ENCODE assay signal across 12 cellular contexts in genomic region chr17:78739331-78739853, GRCh38. TPM values are rescaled to one million over a fixed set of nuclear protein-coding genes. Genes with fewer than 3 reads are reported as not detected.
DNase-seq lines count a peak whose midpoint lies in the region; ATAC-seq and FAIRE-seq lines count a peak whose summit lies in the region.
"Had no signal": no experiment of that assay in that cellular context is flagged by ENCODE, and none has a peak within 500 bp of the region (broad histone marks: within the 10 kb centered on the region; RNA-seq: fewer than 3 reads in every experiment).

No MANE protein-coding gene starts in this region.

- no peaks in the 10 kb centered on the region for H3K27me3 Mint-ChIP-seq in CD4-positive, alpha-beta memory T cell
- no peaks in the 10 kb centered on the region for H3K27me3 Mint-ChIP-seq in activated CD4-positive, alpha-beta memory T cell treated with anti-CD3 and anti-CD28 coated beads for 36 hours

- no peak for ATAC-seq in GM21447 (IDR thresholded peaks at IDR 0.05; ENCODE audit: unreplicated experiment)

- no peaks in the 10 kb centered on the region for H3K9me3 ChIP-seq in CD4-positive, alpha-beta memory T cell (ENCODE audit: control insufficient read depth in 1 of 2, low read length in 2 of 2)
- H3K9me3 ChIP-seq: uterus had no signal

- peaks cover 75 to 98% (median 87%) of the 10 kb centered on the region in 4 donors for H3K4me1 Mint-ChIP-seq in CD4-positive, alpha-beta memory T cell
- peaks cover 91% of the 10 kb centered on the region for H3K4me1 Mint-ChIP-seq in activated CD4-positive, alpha-beta memory T cell treated with anti-CD3 and anti-CD28 coated beads for 36 hours (ENCODE audit: low read depth)

- H3K36me3 Mint-ChIP-seq in CD4-positive, alpha-beta memory T cell = peaks cover 24 to 52% of the 10 kb centered on the region in 2 donors
- peaks cover 27% of the 10 kb centered on the region for H3K36me3 Mint-ChIP-seq in activated CD4-positive, alpha-beta memory T cell treated with anti-CD3 and anti-CD28 coated beads for 36 hours

- no peaks in the 10 kb centered on the region for H3K27me3 ChIP-seq in CD4-positive, alpha-beta memory T cell (ENCODE audit: insufficient read depth, low read length)
- H3K27me3 ChIP-seq: uterus had no signal

- DNase-seq in CD4-positive, alpha-beta memory T cell = no peak
- DNase-seq in GM19239 (ENCODE audit: insufficient read length, low spot score) = no peak
- no peak for DNase-seq in activated CD4-positive, alpha-beta memory T cell treated with anti-CD3 and anti-CD28 coated beads for 36 hours
- peak; percentile 54 for DNase-seq in myocyte (ENCODE audit: low read depth)
- no peak for DNase-seq in DMS53 (lab: John Stamatoyannopoulos, UW)
- DNase-seq in DMS 273 treated with DMSO at 0.1 percent for 48 hours (lab: John Stamatoyannopoulos, UW) = no peak
- no peak for DNase-seq in activated effector memory CD4-positive, alpha-beta T cell treated with Interleukin-2 at 50 U/mL for 16 hours
- DNase-seq: activated gamma-delta T cell treated with Interleukin-2 at 50 U/mL for 16 hours, NCI-H748 treated with DMSO at 0.1 percent for 48 hours, uterus had no signal

- peaks cover 89% of the 10 kb centered on the region for H3K4me1 ChIP-seq in CD4-positive, alpha-beta memory T cell (ENCODE audit: insufficient read depth, low read length)
- H3K4me1 ChIP-seq: uterus had no signal

- intact Hi-C loops in CD4-positive, alpha-beta memory T cell (cut with micrococcal nuclease) = loop anchor here (5.0 kb wide), 1 partner anchor 38 kb away; no protein-coding TSS in a partner anchor
- intact Hi-C loops in activated CD4-positive, alpha-beta memory T cell treated with anti-CD3 and anti-CD28 coated beads for 36 hours (cut with micrococcal nuclease) = loop anchor here (5.0 kb wide), 1 partner anchor 38 kb away; no protein-coding TSS in a partner anchor

- peak overlapping the region in 7 of 8 donors; percentile 21 to 81 (median 63) for H3K4me3 Mint-ChIP-seq in CD4-positive, alpha-beta memory T cell
- no peak overlapping the region for H3K4me3 Mint-ChIP-seq in activated CD4-positive, alpha-beta memory T cell treated with anti-CD3 and anti-CD28 coated beads for 36 hours

- POLR2A ChIA-PET in CD4-positive, alpha-beta memory T cell (lab: Charles Lee; ENCODE audit: partially characterized antibody) = interaction anchor here (0.6 to 11.2 kb wide), 10 partner anchors 9 to 99 kb away, joined by 3 to 125 read pairs (median 4); partner anchors contain the start of gene CYTH1
- POLR2A ChIA-PET in activated CD4-positive, alpha-beta memory T cell treated with anti-CD3 and anti-CD28 coated beads for 36 hours (lab: Charles Lee) = interaction anchor here (0.6 to 4.6 kb wide), 2 partner anchors 8 to 14 kb away, joined by 3 to 27 read pairs; no protein-coding TSS in a partner anchor

- H3K4me3 ChIP-seq in CD4-positive, alpha-beta memory T cell (ENCODE audit: low read length in 2 of 2) = no peak overlapping the region
- H3K4me3 ChIP-seq: uterus had no signal

- H3K27ac Mint-ChIP-seq in CD4-positive, alpha-beta memory T cell = peak overlapping the region; percentile 51 to 97 (median 88)
- H3K27ac Mint-ChIP-seq in activated CD4-positive, alpha-beta memory T cell treated with anti-CD3 and anti-CD28 coated beads for 36 hours = peak overlapping the region; percentile 94

- H3K27ac ChIP-seq in CD4-positive, alpha-beta memory T cell (ENCODE audit: low read depth, low read length) = no peak overlapping the region
- H3K27ac ChIP-seq: uterus had no signal

- FAIRE-seq in GM19239 (lab: Jason Lieb, UNC) = peak; percentile 90
- FAIRE-seq: D721Med had no signal

- peaks cover 0 to 5% (median 0%) of the 10 kb centered on the region in 8 donors for H3K9me3 Mint-ChIP-seq in CD4-positive, alpha-beta memory T cell
- no peaks in the 10 kb centered on the region for H3K9me3 Mint-ChIP-seq in activated CD4-positive, alpha-beta memory T cell treated with anti-CD3 and anti-CD28 coated beads for 36 hours

- CTCF ChIA-PET in CD4-positive, alpha-beta memory T cell (lab: Charles Lee; ENCODE audit: partially characterized antibody) = interaction anchor here (0.9 to 1.6 kb wide), 3 partner anchors 20 to 31 kb away, joined by 3 to 4 read pairs (median 3); no protein-coding TSS in a partner anchor
- CTCF ChIA-PET in activated CD4-positive, alpha-beta memory T cell treated with anti-CD3 and anti-CD28 coated beads for 36 hours (lab: Charles Lee) = interaction anchor here (0.5 to 1.9 kb wide), 5 partner anchors 27 to 46 kb away, joined by 3 to 6 read pairs (median 4); no protein-coding TSS in a partner anchor

- peaks cover 4% of the 10 kb centered on the region for H3K36me3 ChIP-seq in CD4-positive, alpha-beta memory T cell (ENCODE audit: insufficient read depth, low read length)
- H3K36me3 ChIP-seq: uterus had no signal

RNA-seq across cellular contexts. Expression of gene CYTH1, which starts 42.7 kb away (rescaled TPM):
- 100 to 1,000 TPM; 380 to 390 TPM for total RNA-seq in CD4-positive, alpha-beta memory T cell
- polyA plus RNA-seq in CD4-positive, alpha-beta memory T cell = 100 to 1,000 TPM; 271 to 370 TPM
- 100 to 1,000 TPM; 184 to 204 TPM for total RNA-seq in activated CD4-positive, alpha-beta memory T cell treated with anti-CD3 and anti-CD28 coated beads for 36 hours
- 35.9 and 43.0 TPM in 2 replicates for total RNA-seq in myocyte
- 28.9 TPM for polyA plus RNA-seq in myocyte (2012)
